Comparison of ENCODE assay signal across 20 cellular contexts in genomic region chr11:46002146-46002545, GRCh38.
A peak's percentile ranks its signal among the peaks of the same experiment; 100 is the strongest.
DNase-seq lines count a peak whose midpoint lies in the region; ATAC-seq, FAIRE-seq and TF ChIP-seq lines count a peak whose summit lies in the region.
"Had no signal": no experiment of that assay in that cellular context is flagged by ENCODE, and none has a peak within 500 bp of the region (broad histone marks: within the 10 kb centered on the region; RNA-seq: fewer than 3 reads in every experiment).

No MANE protein-coding gene starts in this region.

- peaks cover 15% of the 10 kb centered on the region for H4K20me1 ChIP-seq in astrocyte (ENCODE audit: insufficient read depth, low read length)

- no peak overlapping the region for H2AFZ ChIP-seq in astrocyte (ENCODE audit: low read depth, low read length)

- no peak overlapping the region for H3K4me2 ChIP-seq in astrocyte (ENCODE audit: low read length)

- H3K9ac ChIP-seq in HUES6 (ENCODE audit: low read length): no peak overlapping the region
- no peak overlapping the region for H3K9ac ChIP-seq in astrocyte (ENCODE audit: low read length)

- H3K36me3 ChIP-seq in HUES6 (ENCODE audit: control insufficient read depth, insufficient read depth, low read length): no peaks in the 10 kb centered on the region
- no peaks in the 10 kb centered on the region for H3K36me3 ChIP-seq in astrocyte (ENCODE audit: insufficient read depth, low read length)
- H3K36me3 ChIP-seq: Peyer's patch had no signal

- H3K9me3 ChIP-seq in HUES6 (ENCODE audit: control insufficient read depth, insufficient read depth, low read depth, low read length) (no peaks in the 10 kb centered on the region), astrocyte (ENCODE audit: insufficient read depth, low read depth, low read length) (no peaks in the 10 kb centered on the region)
- H3K9me3 ChIP-seq: Peyer's patch had no signal

- H3K27me3 Mint-ChIP-seq in astrocyte (ENCODE audit: low read depth, unreplicated experiment) (no peaks in the 10 kb centered on the region), mesothelial cell of epicardium (ENCODE audit: low read depth) (no peaks in the 10 kb centered on the region)
- H3K27me3 Mint-ChIP-seq in activated naive CD8-positive, alpha-beta T cell treated with anti-CD3 and anti-CD28 coated beads for 36 hours: no peaks in the 10 kb centered on the region

- no peak for ATAC-seq in HG03442 (IDR thresholded peaks at IDR 0.05; ENCODE audit: unreplicated experiment)

- H3K4me1 ChIP-seq in HUES6 (ENCODE audit: control insufficient read depth, insufficient read depth, low read length) (peaks cover 52% of the 10 kb centered on the region), astrocyte (ENCODE audit: insufficient read depth, low read length) (peaks cover 7% of the 10 kb centered on the region)
- H3K4me1 ChIP-seq: Peyer's patch had no signal

- H3K9me3 Mint-ChIP-seq in astrocyte (ENCODE audit: unreplicated experiment) (no peaks in the 10 kb centered on the region), mesothelial cell of epicardium (no peaks in the 10 kb centered on the region)
- no peaks in the 10 kb centered on the region for H3K9me3 Mint-ChIP-seq in activated naive CD8-positive, alpha-beta T cell treated with anti-CD3 and anti-CD28 coated beads for 36 hours

- H3K36me3 Mint-ChIP-seq in astrocyte (ENCODE audit: low read depth, unreplicated experiment) (no peaks in the 10 kb centered on the region), mesothelial cell of epicardium (peaks cover 1% of the 10 kb centered on the region)
- H3K36me3 Mint-ChIP-seq in activated naive CD8-positive, alpha-beta T cell treated with anti-CD3 and anti-CD28 coated beads for 36 hours: no peaks in the 10 kb centered on the region

- H3K4me3 Mint-ChIP-seq in astrocyte (ENCODE audit: unreplicated experiment): no peak overlapping the region
- no peak overlapping the region for H3K4me3 Mint-ChIP-seq in mesothelial cell of epicardium
- no peak overlapping the region for H3K4me3 Mint-ChIP-seq in activated naive CD8-positive, alpha-beta T cell treated with anti-CD3 and anti-CD28 coated beads for 36 hours

- no peak for FAIRE-seq in astrocyte (lab: Jason Lieb, UNC)
- FAIRE-seq: GM12891, GM19239 had no signal

- DNase-seq in AG10803 (ENCODE audit: low read depth) (peak; percentile 29), astrocyte (ENCODE audit: low read depth) (no peak), mesothelial cell of epicardium (ENCODE audit: low spot score in 2 of 2, unreplicated experiment in 2 of 2) (no peak), kidney glomerular epithelial cell (lab: John Stamatoyannopoulos, UW) (no peak), 8988T (no peak)
- DNase-seq in activated naive CD8-positive, alpha-beta T cell treated with anti-CD3 and anti-CD28 coated beads for 36 hours: no peak
- DNase-seq: COR-L47, DMS53, NCI-H1417, NCI-H1930, NCI-H2171 treated with DMSO at 0.1 percent for 48 hours, NCI-H510A, NCI-H82, Peyer's patch, SHP77 had no signal

- H3K4me1 Mint-ChIP-seq in astrocyte (ENCODE audit: low read depth, unreplicated experiment) (peaks cover 23% of the 10 kb centered on the region), mesothelial cell of epicardium (peaks cover 18% of the 10 kb centered on the region)
- H3K4me1 Mint-ChIP-seq in activated naive CD8-positive, alpha-beta T cell treated with anti-CD3 and anti-CD28 coated beads for 36 hours: peaks cover 3% of the 10 kb centered on the region

- H3K27ac Mint-ChIP-seq in astrocyte (ENCODE audit: unreplicated experiment) (no peak overlapping the region), mesothelial cell of epicardium (peak overlapping the region; percentile 42)
- H3K27ac Mint-ChIP-seq in activated naive CD8-positive, alpha-beta T cell treated with anti-CD3 and anti-CD28 coated beads for 36 hours: no peak overlapping the region

- TF ChIP-seq CTCF in AG10803 (conservative IDR thresholded peaks at IDR 0.05; ENCODE audit: low read length) (no peak), astrocyte (IDR thresholded peaks at IDR 0.05; ENCODE audit: insufficient read depth, low read depth, low read length) (no peak), mesothelial cell of epicardium (IDR thresholded peaks at IDR 0.05; ENCODE audit: unreplicated experiment) (no peak)

- H3K4me3 ChIP-seq in AG10803 (ENCODE audit: low read length): no peak overlapping the region
- no peak overlapping the region for H3K4me3 ChIP-seq in HUES6 (ENCODE audit: low read depth, low read length)
- no peak overlapping the region for H3K4me3 ChIP-seq in astrocyte (ENCODE audit: insufficient read depth, low read depth, low read length)
- H3K4me3 ChIP-seq: Peyer's patch had no signal

- no peaks in the 10 kb centered on the region for H3K27me3 ChIP-seq in HUES6 (ENCODE audit: control insufficient read depth, insufficient read depth, low read length)
- H3K27me3 ChIP-seq in astrocyte (ENCODE audit: insufficient read depth, low read length): no peaks in the 10 kb centered on the region
- H3K27me3 ChIP-seq: Peyer's patch had no signal

- no peaks in the 10 kb centered on the region for H3K79me2 ChIP-seq in astrocyte (ENCODE audit: insufficient read depth, low read length)

- H3K27ac ChIP-seq in HUES6 (ENCODE audit: low read depth, low read length) (peak overlapping the region; percentile 72), astrocyte (ENCODE audit: low read depth, low read length) (peak overlapping the region; percentile 6)
- H3K27ac ChIP-seq: C4-2B, Peyer's patch had no signal
